Comparison of ENCODE assay signal across 20 cellular contexts in the genomic region with DNA sequence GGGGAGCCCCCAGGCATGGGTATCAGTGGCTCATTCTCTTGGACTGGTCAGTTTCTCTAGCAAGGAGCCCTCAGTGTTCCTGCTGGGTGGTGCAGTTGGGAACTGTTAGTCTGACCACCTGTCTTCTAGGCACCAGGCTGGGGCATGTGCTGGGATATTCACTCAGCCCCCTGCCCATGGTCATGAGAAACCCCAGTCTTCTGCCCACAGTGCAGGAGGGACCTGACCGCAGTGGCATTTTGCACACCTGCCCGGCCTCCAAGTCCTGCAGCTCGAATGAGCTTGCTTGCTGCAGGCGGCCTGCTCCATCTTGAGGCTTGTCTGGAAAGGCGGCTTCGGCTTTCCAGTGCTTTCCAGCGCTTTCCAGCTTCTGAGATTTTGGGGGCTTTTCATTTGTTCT.
"Had no signal": no experiment of that assay in that cellular context is flagged by ENCODE, and none has a peak within 500 bp of the region (broad histone marks: within the 10 kb centered on the region; RNA-seq: fewer than 3 reads in every experiment).

No MANE protein-coding gene starts in this region.

- H2AFZ ChIP-seq: hepatocyte had no signal

- H3K27me3 ChIP-seq: dorsolateral prefrontal cortex, hepatocyte, ovary, suprapubic skin, thyroid gland had no signal

- DNase-seq: cortex of kidney; dorsolateral prefrontal cortex; effector CD8-positive, alpha-beta T cell; foreskin melanocyte; left colon; left ventricle myocardium superior; naive thymus-derived CD4-positive, alpha-beta T cell; nephron progenitor cell; nucleus accumbens; ovary; right cardiac atrium; stimulated activated CD4-positive, alpha-beta T cell treated with anti-CD3 and anti-CD28 coated beads, Interleukin-4, amount 100 ng/mL, for 1 hour; stimulated activated CD8-positive, alpha-beta memory T cell treated with anti-CD3 and anti-CD28 coated beads, Interleukin-4, amount 100 ng/mL, for 48 hours; stimulated activated naive CD8-positive, alpha-beta T cell treated with anti-CD3 and anti-CD28 coated beads, Interleukin-15, Interleukin-2, amounts not matched to agents 100 U/mL and 50 U/mL, for 24 hours; thyroid gland had no signal

- FAIRE-seq: urothelium cell line had no signal

- ATAC-seq: left colon; left ventricle myocardium superior; naive thymus-derived CD4-positive, alpha-beta T cell; right cardiac atrium; stimulated activated effector memory CD8-positive, alpha-beta T cell treated with anti-CD3 and anti-CD28 coated beads, Interleukin-12 subunit alpha, Interleukin-12 subunit beta, amount 100 ng/mL, for 72 hours; stimulated activated naive CD8-positive, alpha-beta T cell treated with anti-CD3 and anti-CD28 coated beads, Interleukin-15, Interleukin-2, amounts not matched to agents 100 U/mL and 50 U/mL, for 24 hours had no signal

- H3K4me2 ChIP-seq: hepatocyte, smooth muscle cell had no signal

- H3K27ac ChIP-seq: dorsolateral prefrontal cortex, hepatocyte, ovary, suprapubic skin, thyroid gland had no signal

- H3K36me3 ChIP-seq: ovary, suprapubic skin, thyroid gland had no signal

- H3K4me3 ChIP-seq: dorsolateral prefrontal cortex, hepatocyte, ovary, smooth muscle cell, suprapubic skin, thyroid gland had no signal

- H3K9me3 ChIP-seq: ovary, suprapubic skin, thyroid gland had no signal
